In the genomic region with DNA sequence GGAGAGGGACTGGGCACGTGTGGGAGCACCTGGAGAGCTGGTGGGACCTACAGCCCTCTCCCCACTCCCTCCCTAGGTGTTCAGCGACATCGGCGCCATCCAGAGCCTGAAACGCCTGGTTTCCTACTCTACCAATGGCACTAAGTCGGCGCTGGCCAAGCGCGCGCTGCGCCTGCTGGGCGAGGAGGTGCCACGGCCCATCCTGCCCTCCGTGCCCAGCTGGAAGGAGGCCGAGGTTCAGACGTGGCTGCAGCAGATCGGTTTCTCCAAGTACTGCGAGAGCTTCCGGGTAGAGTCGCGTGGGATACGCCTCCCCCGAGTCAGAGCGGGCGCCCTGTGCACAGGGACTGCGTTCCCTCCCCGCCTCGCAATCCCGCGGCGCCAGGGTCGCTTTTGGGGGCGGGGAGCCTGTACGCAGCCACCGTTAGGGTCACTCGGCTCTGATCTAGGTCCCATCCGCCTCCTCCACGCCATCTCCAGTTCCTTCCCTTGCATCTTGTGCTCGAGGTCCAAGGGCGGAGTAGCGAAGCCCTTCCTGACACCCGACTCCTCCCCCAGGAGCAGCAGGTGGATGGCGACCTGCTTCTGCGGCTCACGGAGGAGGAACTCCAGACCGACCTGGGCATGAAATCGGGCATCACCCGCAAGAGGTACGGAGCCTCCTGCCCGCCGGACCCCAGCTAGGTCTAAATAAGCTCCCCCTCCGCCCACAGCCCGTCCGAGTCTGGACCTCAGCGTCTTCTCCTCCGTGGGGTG, we compare ENCODE assay signal across 8 cellular contexts. TPM values are rescaled to one million over a fixed set of nuclear protein-coding genes. Genes with fewer than 3 reads are reported as not detected.
DNase-seq lines count a peak whose midpoint lies in the region; ATAC-seq, FAIRE-seq and TF ChIP-seq lines count a peak whose summit lies in the region.

No MANE protein-coding gene starts in this region.

- FAIRE-seq in GM12892 (lab: Jason Lieb, UNC) = peak; percentile 91

- 19% methylated on average over 32 to 55 of the region's 56 CpGs for WGBS in mesodermal cell (ENCODE audit: insufficient coverage in 2 of 2), 2 experiments

- H3K36me3 Mint-ChIP-seq in central memory CD8-positive, alpha-beta T cell (ENCODE audit: insufficient read depth) = peaks cover 15% of the 10 kb centered on the region

- peak overlapping the region; percentile 8 for H3K4me3 ChIP-seq in mesodermal cell (ENCODE audit: extremely low read depth, insufficient read depth, low read length, poor library complexity, severe bottlenecking)

- no peak overlapping the region for H3K27ac ChIP-seq in mesodermal cell (ENCODE audit: low read depth, low read length, severe bottlenecking)

- TF ChIP-seq POLR2A in GM12892 (IDR thresholded peaks at IDR 0.05; ENCODE audit: low read depth, low read length) = peak; percentile 56; the same call in 1 of the 2 replicates

- peaks cover 10% of the 10 kb centered on the region for H3K4me1 ChIP-seq in mesodermal cell (ENCODE audit: control insufficient read depth, insufficient read depth, low read length, poor library complexity, severe bottlenecking)

- H3K4me1 Mint-ChIP-seq in central memory CD8-positive, alpha-beta T cell = peaks cover 39% of the 10 kb centered on the region

- no peaks in the 10 kb centered on the region for H3K27me3 Mint-ChIP-seq in central memory CD8-positive, alpha-beta T cell

- H3K9me3 ChIP-seq in mesodermal cell (ENCODE audit: control insufficient read depth, low read length) = no peaks in the 10 kb centered on the region

- H3K27ac Mint-ChIP-seq in central memory CD8-positive, alpha-beta T cell (ENCODE audit: low read depth) = peak overlapping the region; percentile 3

- ATAC-seq in HG03175 (IDR thresholded peaks at IDR 0.05; ENCODE audit: unreplicated experiment) (peak; percentile 84), GM19467 (IDR thresholded peaks at IDR 0.05; ENCODE audit: unreplicated experiment) (no peak)
- ATAC-seq in central memory CD8-positive, alpha-beta T cell (replicated peaks; ENCODE audit: extremely low read depth, poor library complexity, severe bottlenecking) = peak; percentile 97

- H3K9me3 Mint-ChIP-seq in central memory CD8-positive, alpha-beta T cell = no peaks in the 10 kb centered on the region

- H3K4me3 Mint-ChIP-seq in central memory CD8-positive, alpha-beta T cell = peak overlapping the region; percentile 89

- DNase-seq in GM12892 (ENCODE audit: insufficient read length) (peak; percentile 48), T-helper 22 cell (ENCODE audit: low read depth) (peak; percentile 44), cerebellar nuclear complex (lab: John Stamatoyannopoulos, UW) (no peak)
- DNase-seq in central memory CD8-positive, alpha-beta T cell (ENCODE audit: low spot score in 2 of 2) = peak; percentile 18 to 28
- DNase-seq in stimulated activated CD8-positive, alpha-beta memory T cell treated with anti-CD3 and anti-CD28 coated beads, Interleukin-7, amount 100 ng/mL, for 4 hours (ENCODE audit: low read depth in 2 of 2) = peak; percentile 24 to 55

- peaks cover 37% of the 10 kb centered on the region for H3K36me3 ChIP-seq in mesodermal cell (ENCODE audit: control insufficient read depth, insufficient read depth, low read length)

RNA-seq across cellular contexts. Expression of gene SARM1, which starts 13.0 kb away (rescaled TPM):
- 9.1 TPM for polyA plus RNA-seq in GM12892 (2012; ENCODE audit: missing spikeins)
- polyA plus RNA-seq in mesodermal cell (2013, experiment 1 of 2) = 11.6 TPM
- polyA plus RNA-seq in mesodermal cell (2013, experiment 2 of 2) = 14.1 TPM

RNA-seq across cellular contexts. Expression of gene VTN, which starts 14.4 kb away (rescaled TPM):
- 0.23 TPM for polyA plus RNA-seq in GM12892 (2012; ENCODE audit: missing spikeins)
- polyA plus RNA-seq in mesodermal cell (2013, experiment 1 of 2) = 11.9 TPM
- polyA plus RNA-seq in mesodermal cell (2013, experiment 2 of 2) = 15.0 TPM

RNA-seq across cellular contexts. Expression of gene SEBOX, which starts 19.5 kb away (rescaled TPM):
- not detected for polyA plus RNA-seq in GM12892 (2012; ENCODE audit: missing spikeins)
- not detected for polyA plus RNA-seq in mesodermal cell (2013, experiment 1 of 2)
- not detected for polyA plus RNA-seq in mesodermal cell (2013, experiment 2 of 2)

RNA-seq across cellular contexts. Expression of gene SLC46A1, which starts 21.6 kb away (rescaled TPM):
- polyA plus RNA-seq in GM12892 (2012; ENCODE audit: missing spikeins) = 6.3 TPM
- polyA plus RNA-seq in mesodermal cell (2013, experiment 1 of 2) = 6.4 TPM
- 5.6 TPM for polyA plus RNA-seq in mesodermal cell (2013, experiment 2 of 2)

RNA-seq across cellular contexts. Expression of gene POLDIP2, which starts 27.1 kb away (rescaled TPM):
- polyA plus RNA-seq in GM12892 (2012; ENCODE audit: missing spikeins) = 84.7 TPM
- 59.9 TPM for polyA plus RNA-seq in mesodermal cell (2013, experiment 1 of 2)
- polyA plus RNA-seq in mesodermal cell (2013, experiment 2 of 2) = 56.7 TPM

Comparison
In these comparisons a context has a peak if more than half of its experiments do, and no peak if none do; other contexts are left out.
1. DNase-seq: peak in GM12892 (single experiment), T-helper 22 cell (single experiment), central memory CD8-positive, alpha-beta T cell (2 of 2) and stimulated activated CD8-positive, alpha-beta memory T cell treated with anti-CD3 and anti-CD28 coated beads, Interleukin-7, amount 100 ng/mL, for 4 hours (2 of 2); none in cerebellar nuclear complex (0 of 2).